In the genomic region with DNA sequence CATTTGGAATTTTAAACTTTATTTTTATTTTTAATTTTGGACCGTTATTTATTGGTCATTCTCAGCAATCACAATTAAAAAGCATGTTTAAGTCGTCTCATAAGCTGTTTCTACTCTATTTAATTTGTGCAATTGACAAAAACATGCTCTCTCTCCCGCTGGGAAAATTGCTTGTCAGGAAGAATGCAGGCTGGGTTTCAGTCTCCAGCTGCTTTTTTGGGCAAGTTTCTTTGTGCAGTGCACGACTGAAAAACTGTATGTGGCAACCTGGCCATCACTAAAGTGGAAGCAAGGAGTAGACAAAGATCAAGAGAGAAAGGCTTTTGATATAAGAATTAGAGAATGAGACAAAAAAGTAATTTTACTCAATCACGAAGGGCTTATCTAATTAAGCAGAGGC, we compare ENCODE assay signal across 14 cellular contexts.
"Had no signal": no experiment of that assay in that cellular context is flagged by ENCODE, and none has a peak within 500 bp of the region (broad histone marks: within the 10 kb centered on the region; RNA-seq: fewer than 3 reads in every experiment).

No MANE protein-coding gene starts in this region.

- H3K4me3 Mint-ChIP-seq: activated naive CD4-positive, alpha-beta T cell treated with anti-CD3 and anti-CD28 coated beads, Interleukin-2, amount 50 U/mL, for 24 hours; memory B cell; naive B cell; stimulated activated naive B cell treated with anti-CD40 and anti-IgM and Interleukin-4, amounts not matched to agents 10 μg/mL and 1 μg/mL and 100 μg/mL, for 72 hours; T-helper 1 cell treated with Interleukin-12 subunit alpha and Interleukin-12 subunit beta and Interleukin-4 antibody, amounts not matched to agents 30 μg/mL and 1 μg/mL, for 36 hours had no signal

- H3K4me3 ChIP-seq: ascending aorta, esophagus muscularis mucosa, mucosa of descending colon, pancreas had no signal

- H3K4me1 Mint-ChIP-seq: activated naive CD4-positive, alpha-beta T cell treated with anti-CD3 and anti-CD28 coated beads, Interleukin-2, amount 50 U/mL, for 24 hours; memory B cell; naive B cell; stimulated activated naive B cell treated with anti-CD40 and anti-IgM and Interleukin-4, amounts not matched to agents 10 μg/mL and 1 μg/mL and 100 μg/mL, for 72 hours had no signal

- ATAC-seq: mucosa of descending colon; pancreas; stimulated activated naive B cell treated with anti-CD40 and anti-IgM and Interleukin-4, amounts not matched to agents 10 μg/mL and 1 μg/mL and 100 μg/mL, for 72 hours had no signal

- DNase-seq: activated CD4-positive, alpha-beta T cell treated with anti-CD3 and anti-CD28 coated beads for 1 hour; activated CD4-positive, alpha-beta T cell treated with anti-CD3 and anti-CD28 coated beads, Interleukin-2, amount 50 U/mL, for 4 hours; activated gamma-delta T cell; effector CD8-positive, alpha-beta T cell; mucosa of descending colon; naive B cell; pancreas; stimulated activated naive B cell treated with anti-CD40 and anti-IgM and Interleukin-4, amounts not matched to agents 10 μg/mL and 1 μg/mL and 100 μg/mL, for 72 hours had no signal

- H3K27ac Mint-ChIP-seq: activated naive CD4-positive, alpha-beta T cell treated with anti-CD3 and anti-CD28 coated beads, Interleukin-2, amount 50 U/mL, for 24 hours; memory B cell; naive B cell; stimulated activated naive B cell treated with anti-CD40 and anti-IgM and Interleukin-4, amounts not matched to agents 10 μg/mL and 1 μg/mL and 100 μg/mL, for 72 hours; T-helper 1 cell treated with Interleukin-12 subunit alpha and Interleukin-12 subunit beta and Interleukin-4 antibody, amounts not matched to agents 30 μg/mL and 1 μg/mL, for 36 hours had no signal

- H3K27ac ChIP-seq: ascending aorta, esophagus muscularis mucosa, pancreas, VCaP had no signal

- H3K36me3 Mint-ChIP-seq: activated naive CD4-positive, alpha-beta T cell treated with anti-CD3 and anti-CD28 coated beads, Interleukin-2, amount 50 U/mL, for 24 hours; memory B cell; naive B cell; stimulated activated naive B cell treated with anti-CD40 and anti-IgM and Interleukin-4, amounts not matched to agents 10 μg/mL and 1 μg/mL and 100 μg/mL, for 72 hours had no signal

- H3K27me3 ChIP-seq: ascending aorta, esophagus muscularis mucosa, pancreas had no signal

- H3K4me1 ChIP-seq: ascending aorta, esophagus muscularis mucosa, pancreas had no signal

- H3K27me3 Mint-ChIP-seq: activated naive CD4-positive, alpha-beta T cell treated with anti-CD3 and anti-CD28 coated beads, Interleukin-2, amount 50 U/mL, for 24 hours; memory B cell; naive B cell; stimulated activated naive B cell treated with anti-CD40 and anti-IgM and Interleukin-4, amounts not matched to agents 10 μg/mL and 1 μg/mL and 100 μg/mL, for 72 hours had no signal

- H3K36me3 ChIP-seq: ascending aorta, esophagus muscularis mucosa, pancreas had no signal

- H3K9me3 ChIP-seq: ascending aorta, esophagus muscularis mucosa, pancreas had no signal
